19 cellular contexts compared by ENCODE assay signal in genomic region chr16:70608516-70608915, GRCh38. TPM values are rescaled to one million over a fixed set of nuclear protein-coding genes. Genes with fewer than 3 reads are reported as not detected.
DNase-seq lines count a peak whose midpoint lies in the region; ATAC-seq and TF ChIP-seq lines count a peak whose summit lies in the region.
"Had no signal": no experiment of that assay in that cellular context is flagged by ENCODE, and none has a peak within 500 bp of the region (broad histone marks: within the 10 kb centered on the region; RNA-seq: fewer than 3 reads in every experiment).

No MANE protein-coding gene starts in this region.

- H3K36me3 Mint-ChIP-seq in stimulated activated memory B cell treated with anti-CD40 and anti-IgM and Interleukin-4, amounts not matched to agents 10 μg/mL and 1 μg/mL and 100 μg/mL, for 72 hours = no peaks in the 10 kb centered on the region
- H3K36me3 Mint-ChIP-seq in natural killer cell = no peaks in the 10 kb centered on the region

- peak overlapping the region; percentile 58 for H2BK5ac ChIP-seq in neuronal stem cell (ENCODE audit: low read length)

- H3K36me3 ChIP-seq in HCT116 (ENCODE audit: control insufficient read depth in 1 of 2, insufficient read depth in 2 of 2, low read length in 2 of 2) (no peaks in the 10 kb centered on the region), body of pancreas (replicated peaks in 1 of 2; ENCODE audit: insufficient read depth in 1 of 2, low read depth in 2 of 2) (no peaks in the 10 kb centered on the region), neuronal stem cell (replicated peaks in 1 of 2; ENCODE audit: control insufficient read depth in 2 of 2, insufficient read depth in 2 of 2, low read length in 2 of 2) (no peaks in the 10 kb centered on the region), psoas muscle (ENCODE audit: insufficient read depth in 1 of 2, low read depth in 1 of 2) (no peaks in the 10 kb centered on the region)

- TF ChIP-seq CTCF in HCT116 (IDR thresholded peaks at IDR 0.05 in 2 of 3, conservative IDR thresholded peaks at IDR 0.05 in 1 of 3; ENCODE audit: borderline replicate concordance in 1 of 3, insufficient read depth in 1 of 3, low read depth in 2 of 3, low read length in 2 of 3) = no peak
- no peak for TF ChIP-seq CTCF in body of pancreas (IDR thresholded peaks at IDR 0.05)
- TF ChIP-seq CTCF in psoas muscle (IDR thresholded peaks at IDR 0.05) = no peak
- no peak for TF ChIP-seq CTCF in natural killer cell (IDR thresholded peaks at IDR 0.05)

- H3K9me3 ChIP-seq in HCT116 (ENCODE audit: control insufficient read depth in 1 of 2, insufficient read depth in 1 of 2, low read depth in 1 of 2, low read length in 2 of 2) = no peaks in the 10 kb centered on the region
- H3K9me3 ChIP-seq in body of pancreas = no peaks in the 10 kb centered on the region
- no peaks in the 10 kb centered on the region for H3K9me3 ChIP-seq in neuronal stem cell (replicated peaks in 1 of 2; ENCODE audit: control insufficient read depth in 2 of 2, insufficient read depth in 1 of 2, low read depth in 1 of 2, low read length in 2 of 2)
- no peaks in the 10 kb centered on the region for H3K9me3 ChIP-seq in psoas muscle
- H3K9me3 ChIP-seq: A549 had no signal

- TF ChIP-seq POLR2A in HCT116 (IDR thresholded peaks at IDR 0.05; ENCODE audit: borderline replicate concordance, extremely low read depth, insufficient read depth, insufficient read length) (no peak), body of pancreas (IDR thresholded peaks at IDR 0.05) (no peak)

- no peak overlapping the region for H3K4me3 Mint-ChIP-seq in stimulated activated memory B cell treated with anti-CD40 and anti-IgM and Interleukin-4, amounts not matched to agents 10 μg/mL and 1 μg/mL and 100 μg/mL, for 72 hours
- H3K4me3 Mint-ChIP-seq in natural killer cell = no peak overlapping the region

- no peak for TF ChIP-seq RAD21 in HCT116 (IDR thresholded peaks at IDR 0.05; ENCODE audit: low read depth)

- DNase-seq in HCT116 (ENCODE audit: low read depth, low spot score) = no peak
- DNase-seq in body of pancreas = peak in 1 of 4 donors; percentile 48
- no peak for DNase-seq in neuronal stem cell (ENCODE audit: low spot score)
- DNase-seq in AG08396 (ENCODE audit: low spot score) = no peak
- DNase-seq in psoas muscle = no peak
- DNase-seq in natural killer cell = no peak
- DNase-seq: C1 segment of cervical spinal cord; DMS 273 treated with DMSO at 0.1 percent for 48 hours; NCI-H1105 treated with DMSO at 0.1 percent for 48 hours; NCI-H1930; NCI-H2171; NCI-H446; NCI-H69; NK-92 treated with Interleukin-12 subunit alpha and Interleukin-12 subunit beta, amount 100 ng/mL, for 24 hours had no signal

- POLR2A ChIA-PET in HCT116 (lab: Charles Lee) = no interaction called here

- H3K14ac ChIP-seq in neuronal stem cell (ENCODE audit: low read length) = no peak overlapping the region

- peak overlapping the region; percentile 65 for H2AK5ac ChIP-seq in neuronal stem cell (ENCODE audit: low read depth, low read length)

- H3K4me3 ChIP-seq in HCT116 (replicated peaks in 1 of 2; ENCODE audit: low read depth in 1 of 2, low read length in 2 of 2) (no peak overlapping the region), body of pancreas (no peak overlapping the region), neuronal stem cell (ENCODE audit: low read length in 2 of 2) (peak overlapping the region in 1 of 2 donors; percentile 2), psoas muscle (no peak overlapping the region)
- H3K4me3 ChIP-seq: A549 had no signal

- H3K27me3 Mint-ChIP-seq in stimulated activated memory B cell treated with anti-CD40 and anti-IgM and Interleukin-4, amounts not matched to agents 10 μg/mL and 1 μg/mL and 100 μg/mL, for 72 hours = peaks cover 21% of the 10 kb centered on the region
- no peaks in the 10 kb centered on the region for H3K27me3 Mint-ChIP-seq in natural killer cell (ENCODE audit: low read depth in 2 of 2)

- no peaks in the 10 kb centered on the region for H3K9me2 ChIP-seq in HCT116 (ENCODE audit: insufficient read depth)

- BruUV-seq in HCT116 (replicated peaks; lab: Mats Ljungman, UMichigan) = no TSS peak

- H3K27ac Mint-ChIP-seq in stimulated activated memory B cell treated with anti-CD40 and anti-IgM and Interleukin-4, amounts not matched to agents 10 μg/mL and 1 μg/mL and 100 μg/mL, for 72 hours = no peak overlapping the region
- no peak overlapping the region for H3K27ac Mint-ChIP-seq in natural killer cell

- CTCF ChIA-PET in HCT116 (lab: Charles Lee) = no interaction called here

- H2BK120ac ChIP-seq in neuronal stem cell (ENCODE audit: low read depth, low read length) = no peak overlapping the region

- H3K27me3 ChIP-seq in HCT116 (ENCODE audit: insufficient read depth, low read length) (no peaks in the 10 kb centered on the region), body of pancreas (no peaks in the 10 kb centered on the region), neuronal stem cell (ENCODE audit: control insufficient read depth in 3 of 3, insufficient read depth in 3 of 3, low read depth in 1 of 3, low read length in 3 of 3) (no peaks in the 10 kb centered on the region), psoas muscle (ENCODE audit: insufficient read depth in 3 of 3, low read length in 2 of 3) (no peaks in the 10 kb centered on the region)

- H3K79me2 ChIP-seq in HCT116 (ENCODE audit: insufficient read depth, low read length) = no peaks in the 10 kb centered on the region

- H2BK15ac ChIP-seq in neuronal stem cell (ENCODE audit: low read length) = no peak overlapping the region

- peak overlapping the region; percentile 79 for H2BK12ac ChIP-seq in neuronal stem cell (ENCODE audit: low read length)

- H3K4me1 Mint-ChIP-seq in stimulated activated memory B cell treated with anti-CD40 and anti-IgM and Interleukin-4, amounts not matched to agents 10 μg/mL and 1 μg/mL and 100 μg/mL, for 72 hours = no peaks in the 10 kb centered on the region
- H3K4me1 Mint-ChIP-seq in natural killer cell = no peaks in the 10 kb centered on the region

- H3K23ac ChIP-seq in neuronal stem cell (ENCODE audit: low read depth, low read length, poor library complexity) = no peak overlapping the region

- H3K4me2 ChIP-seq in HCT116 (ENCODE audit: low read length) = peak overlapping the region; percentile 49
- H3K4me2 ChIP-seq in neuronal stem cell (ENCODE audit: insufficient read depth, low read length, poor library complexity, severe bottlenecking) = no peak overlapping the region
- H3K4me2 ChIP-seq: A549 had no signal

- H2AFZ ChIP-seq in HCT116 (ENCODE audit: low read depth, low read length, poor library complexity, severe bottlenecking) = peak overlapping the region; percentile 45
- H2AFZ ChIP-seq in neuronal stem cell (ENCODE audit: low read length) = no peak overlapping the region

- H3K9me3 Mint-ChIP-seq in stimulated activated memory B cell treated with anti-CD40 and anti-IgM and Interleukin-4, amounts not matched to agents 10 μg/mL and 1 μg/mL and 100 μg/mL, for 72 hours = no peaks in the 10 kb centered on the region
- no peaks in the 10 kb centered on the region for H3K9me3 Mint-ChIP-seq in natural killer cell

- H3K27ac ChIP-seq in HCT116 (ENCODE audit: low read depth, low read length) (no peak overlapping the region), body of pancreas (no peak overlapping the region), neuronal stem cell (replicated peaks; ENCODE audit: low read length) (no peak overlapping the region), psoas muscle (no peak overlapping the region)
- H3K27ac ChIP-seq: A549 had no signal

- H3K4ac ChIP-seq in neuronal stem cell (ENCODE audit: low read length) = no peak overlapping the region

- H4K91ac ChIP-seq in neuronal stem cell (ENCODE audit: low read depth, low read length, poor library complexity) = peak overlapping the region; percentile 66

- H3K18ac ChIP-seq in neuronal stem cell (ENCODE audit: low read length) = no peak overlapping the region

- ATAC-seq in HCT116 (peak; percentile 71), body of pancreas (peak; percentile 24), esophagus mucosa (peak; percentile 98), psoas muscle (no peak), natural killer cell (no peak)
- no peak for ATAC-seq in stimulated activated memory B cell treated with anti-CD40 and anti-IgM and Interleukin-4, amounts not matched to agents 10 μg/mL and 1 μg/mL and 100 μg/mL, for 72 hours
- ATAC-seq: A549 had no signal

- no peak overlapping the region for H4K8ac ChIP-seq in neuronal stem cell (ENCODE audit: low read depth, low read length)

- no peaks in the 10 kb centered on the region for H4K20me1 ChIP-seq in HCT116 (ENCODE audit: insufficient read depth)

- intact Hi-C loops in HCT116 (cut with micrococcal nuclease) (no loop called here), body of pancreas (cut with DNase I) (no loop called here), psoas muscle (cut with DNase I) (no loop called here), natural killer cell (cut with micrococcal nuclease) (no loop called here)

- 71 to 96% methylated on average over 3 to 7 of the region's 7 CpGs for WGBS in body of pancreas, 2 donors
- no CpG with 5 or more reads among the region's 7 CpGs for WGBS in neuronal stem cell (ENCODE audit: extremely low coverage in 2 of 2, insufficient read length in 2 of 2, insufficient replicate concordance in 1 of 2), 2 donors
- WGBS in psoas muscle, 3 donors = 86 to 93% (median 90%) methylated on average over 7 of the region's 7 CpGs

- H3K79me1 ChIP-seq in neuronal stem cell (ENCODE audit: low read depth, low read length) = no peaks in the 10 kb centered on the region

- RAD21 ChIA-PET in HCT116 (lab: Charles Lee; ENCODE audit: low non-redundant PET in 1 of 2, low total read pairs in 2 of 2, uncharacterized antibody in 2 of 2, unreplicated experiment in 2 of 2) = no interaction called here

- H3K4me1 ChIP-seq in HCT116 (ENCODE audit: control insufficient read depth in 1 of 2, insufficient read depth in 2 of 2, low read length in 2 of 2) = peaks cover 4 to 8% of the 10 kb centered on the region in 2 experiments; a peak in 3 of 4 replicates
- H3K4me1 ChIP-seq in body of pancreas = no peaks in the 10 kb centered on the region
- no peaks in the 10 kb centered on the region for H3K4me1 ChIP-seq in neuronal stem cell (ENCODE audit: control insufficient read depth in 2 of 2, insufficient read depth in 1 of 2, low read depth in 1 of 2, low read length in 2 of 2)
- peaks cover 19% of the 10 kb centered on the region for H3K4me1 ChIP-seq in psoas muscle
- H3K4me1 ChIP-seq: A549 had no signal

- H3K9ac ChIP-seq in HCT116 (ENCODE audit: low read length) (no peak overlapping the region), neuronal stem cell (ENCODE audit: low read depth, low read length, poor library complexity) (peak overlapping the region; percentile 39)

TF ChIP-seq in HCT116, 20 proteins besides CTCF, POLR2A, EP300 and RAD21 (continues in another document):
- TF ChIP-seq FOSL1 (IDR thresholded peaks at IDR 0.05; ENCODE audit: low read depth) (no peak), SP1 (IDR thresholded peaks at IDR 0.05; ENCODE audit: low read depth) (0 out of 2 replicates have a peak, but pooled peaks have one; percentile 13)

RNA-seq across cellular contexts. Expression of gene IL34, which starts 37.8 kb away (rescaled TPM):
- total RNA-seq in HCT116 (2021; ENCODE audit: unreplicated experiment) (not detected), body of pancreas (1 to 10 TPM in 1 of 2 donors, under 1 TPM in 1; 0.78 to 3.0 TPM), esophagus mucosa (7.9 TPM), psoas muscle (10 to 100 TPM in 2 of 4 donors, 1 to 10 TPM in 2; 6.5 to 18.5 (median 9.0) TPM), natural killer cell (under 1 TPM in 2 of 3 donors, not detected in 1; 0.48 to 0.54 TPM)
- 0.15 TPM in 1 of 2 replicates, not detected in the other for polyA plus RNA-seq in HCT116 (2012)
- polyA plus RNA-seq in neuronal stem cell (2013, experiment 1 of 2) = not detected
- 0.03 TPM for polyA plus RNA-seq in neuronal stem cell (2013, experiment 2 of 2)
- polyA plus RNA-seq in psoas muscle = 1 to 10 TPM in 2 of 3 donors, under 1 TPM in 1; 0.89 to 3.7 (median 2.2) TPM
- total RNA-seq: H4, OCI-LY7 had no signal

Comparison
In these comparisons a context has a peak if more than half of its experiments do, and no peak if none do; other contexts are left out.
1. ATAC-seq: peak in HCT116 (single experiment), body of pancreas (single experiment) and esophagus mucosa (single experiment); none in psoas muscle (0 of 4), stimulated activated memory B cell treated with anti-CD40 and anti-IgM and Interleukin-4, amounts not matched to agents 10 μg/mL and 1 μg/mL and 100 μg/mL, for 72 hours (single experiment) and natural killer cell (0 of 3).